ENCODE assay signal across 8 cellular contexts in genomic region chr19:44718441-44719261, GRCh38. TPM values are rescaled to one million over a fixed set of nuclear protein-coding genes. Genes with fewer than 3 reads are reported as not detected.
DNase-seq lines count a peak whose midpoint lies in the region; ATAC-seq and TF ChIP-seq lines count a peak whose summit lies in the region.

No MANE protein-coding gene starts in this region.

- TF ChIP-seq POLR2A in prostate gland (IDR thresholded peaks at IDR 0.05), result no peak

- H3K4me1 ChIP-seq in heart right ventricle, result peaks cover 12 to 58% (median 48%) of the 10 kb centered on the region in 9 donors
- peaks cover 5% of the 10 kb centered on the region for H3K4me1 ChIP-seq in prostate gland (replicated peaks)
- H3K4me1 ChIP-seq in OCI-LY7 (ENCODE audit: insufficient read depth, low read length, poor library complexity, severe bottlenecking), result peaks cover 28% of the 10 kb centered on the region

- no peaks in the 10 kb centered on the region for H3K79me2 ChIP-seq in OCI-LY7 (ENCODE audit: insufficient read depth, low read depth, low read length)

- H3K36me3 ChIP-seq in heart right ventricle (no peaks in the 10 kb centered on the region), prostate gland (no peaks in the 10 kb centered on the region), OCI-LY7 (ENCODE audit: insufficient read depth, low read length) (no peaks in the 10 kb centered on the region)

- no peaks in the 10 kb centered on the region for H4K20me1 ChIP-seq in OCI-LY7 (ENCODE audit: insufficient read depth, low read length)

- TF ChIP-seq CTCF in heart right ventricle (IDR thresholded peaks at IDR 0.05) (no peak), prostate gland (IDR thresholded peaks at IDR 0.05) (no peak), OCI-LY7 (conservative IDR thresholded peaks at IDR 0.05; ENCODE audit: low read length) (no peak)

- ATAC-seq in heart right ventricle (peak; percentile 81 to 91 (median 85)), GM18867 (IDR thresholded peaks at IDR 0.05; ENCODE audit: unreplicated experiment) (no peak)

- H3K27ac ChIP-seq in heart right ventricle, result peak overlapping the region; percentile 68 to 93 (median 84)
- peak overlapping the region; percentile 46 to 65 for H3K27ac ChIP-seq in prostate gland
- H3K27ac ChIP-seq in OCI-LY7 (ENCODE audit: low read depth, low read length, poor library complexity, severe bottlenecking), result no peak overlapping the region

- H3K4me2 ChIP-seq in OCI-LY7 (ENCODE audit: low read length), result no peak overlapping the region

- no peaks in the 10 kb centered on the region for H3K9me2 ChIP-seq in OCI-LY7 (ENCODE audit: insufficient read depth, low read length)

- in situ Hi-C loops in G401 (cut with HindIII; ENCODE audit: low sequenced_read_pairs), result loop anchor here (25.0 kb wide), 1 partner anchor 119 kb away; the partner anchor contains the start of gene NECTIN2

- CTCF ChIA-PET in OCI-LY7 (lab: Charles Lee; ENCODE audit: unreplicated experiment), result interaction anchor here (0.6 kb wide), 1 partner anchor 790 kb away, joined by 4 read pairs; no protein-coding TSS in a partner anchor

- H3K4me3 ChIP-seq in heart right ventricle, result peak overlapping the region in 9 of 10 donors; percentile 13 to 44 (median 34)
- no peak overlapping the region for H3K4me3 ChIP-seq in prostate gland
- H3K4me3 ChIP-seq in OCI-LY7 (ENCODE audit: low read depth, low read length, poor library complexity, severe bottlenecking), result no peak overlapping the region

- H2AFZ ChIP-seq in OCI-LY7 (ENCODE audit: low read length), result no peak overlapping the region

- peak; percentile 35 for DNase-seq in G401 (ENCODE audit: low spot score)
- DNase-seq in SHP77 treated with DMSO at 0.1 percent for 48 hours (lab: John Stamatoyannopoulos, UW), result peak; percentile 57
- peak; percentile 75 to 89 for DNase-seq in heart right ventricle
- no peak for DNase-seq in prostate gland (ENCODE audit: low spot score)
- no peak for DNase-seq in OCI-LY7 (ENCODE audit: low spot score)
- DNase-seq in epidermal melanocyte (ENCODE audit: insufficient read length, low spot score), result no peak
- no peak for DNase-seq in NCI-H345 (lab: John Stamatoyannopoulos, UW)

- BruUV-seq in OCI-LY7 (replicated peaks; lab: Mats Ljungman, UMichigan), result no TSS peak

- H3K27me3 ChIP-seq in heart right ventricle (no peaks in the 10 kb centered on the region), prostate gland (replicated peaks; ENCODE audit: insufficient read depth) (no peaks in the 10 kb centered on the region)

- H3K9me3 ChIP-seq in heart right ventricle, result peaks cover 0 to 16% (median 7%) of the 10 kb centered on the region in 11 donors
- H3K9me3 ChIP-seq in prostate gland, result no peaks in the 10 kb centered on the region
- H3K9me3 ChIP-seq in OCI-LY7 (ENCODE audit: low read length), result peaks cover 11% of the 10 kb centered on the region; the same call in 1 of the 2 replicates

- POLR2A ChIA-PET in OCI-LY7 (lab: Charles Lee), result no interaction called here

- WGBS in heart right ventricle, 2 donors, result 12 to 14% methylated on average over 11 of the region's 11 CpGs
- 29% methylated on average over 11 of the region's 11 CpGs for WGBS in prostate gland

- intact Hi-C loops in heart right ventricle (cut with DNase I), result loop anchor here in 2 of 10 donors (1.0 to 2.0 kb wide), 2 partner anchors 26 to 30 kb away; no protein-coding TSS in a partner anchor
- intact Hi-C loops in prostate gland (cut with DNase I), result no loop called here
- intact Hi-C loops in OCI-LY7 (cut with micrococcal nuclease; ENCODE audit: unreplicated experiment), result no loop called here

RNA-seq across cellular contexts. Expression of gene CEACAM16, which starts 19.7 kb away (rescaled TPM):
- not detected in 2 replicates for total RNA-seq in G401 (2014; rRNA removed; shearing (Covaris generic))
- total RNA-seq in heart right ventricle, result not detected
- not detected for polyA plus RNA-seq in heart right ventricle
- total RNA-seq in prostate gland, result not detected
- not detected in 2 replicates for total RNA-seq in OCI-LY7 (2014; rRNA removed; shearing (Covaris generic))
- not detected in 2 replicates for total RNA-seq in OCI-LY7 (2022)

RNA-seq across cellular contexts. Expression of gene BCL3, which starts 29.9 kb away (rescaled TPM):
- 6.6 and 9.1 TPM in 2 replicates for total RNA-seq in G401 (2014; rRNA removed; shearing (Covaris generic))
- total RNA-seq in heart right ventricle (10 to 100 TPM in 9 of 10 donors, 1 to 10 TPM in 1; 7.1 to 76.3 (median 20.3) TPM), prostate gland (10 to 100 TPM; 22.6 to 44.0 TPM), OCI-LY7 (2022) (18.6 and 22.9 TPM in 2 replicates)
- polyA plus RNA-seq in heart right ventricle, result 10 to 100 TPM; 20.7 to 30.7 TPM
- 5.8 and 10.2 TPM in 2 replicates for total RNA-seq in OCI-LY7 (2014; rRNA removed; shearing (Covaris generic))

RNA-seq across cellular contexts. Expression of gene CEACAM19, which starts 47.4 kb away (rescaled TPM):
- 0.78 TPM in 1 of 2 replicates, not detected in the other for total RNA-seq in G401 (2014; rRNA removed; shearing (Covaris generic))
- total RNA-seq in heart right ventricle, result 10 to 100 TPM in 1 of 10 donors, 1 to 10 TPM in 9; 3.3 to 10.7 (median 5.1) TPM
- polyA plus RNA-seq in heart right ventricle, result 10 to 100 TPM in 1 of 2 donors, 1 to 10 TPM in 1; 5.2 to 36.8 TPM
- 1 to 10 TPM; 3.6 to 8.1 TPM for total RNA-seq in prostate gland
- total RNA-seq in OCI-LY7 (2014; rRNA removed; shearing (Covaris generic)), result not detected in 2 replicates
- total RNA-seq in OCI-LY7 (2022), result not detected in 2 replicates

RNA-seq across cellular contexts. Expression of gene CBLC, which starts 59.0 kb away (rescaled TPM):
- not detected in 2 replicates for total RNA-seq in G401 (2014; rRNA removed; shearing (Covaris generic))
- total RNA-seq in heart right ventricle, result under 1 TPM in 1 of 10 donors, not detected in 9; 0.38 TPM
- polyA plus RNA-seq in heart right ventricle, result not detected
- total RNA-seq in prostate gland, result 10 to 100 TPM; 30.1 to 33.6 TPM
- not detected in 2 replicates for total RNA-seq in OCI-LY7 (2014; rRNA removed; shearing (Covaris generic))
- total RNA-seq in OCI-LY7 (2022), result not detected in 2 replicates

Comparison
In these comparisons a context has a peak if more than half of its experiments do, and no peak if none do; other contexts are left out.
1. DNase-seq: peak in G401 (single experiment), SHP77 treated with DMSO at 0.1 percent for 48 hours (single experiment) and heart right ventricle (2 of 2); none in prostate gland (single experiment), OCI-LY7 (single experiment), epidermal melanocyte (single experiment) and NCI-H345 (single experiment).
2. H3K4me3 ChIP-seq: peak in heart right ventricle (9 of 10); none in prostate gland (0 of 2) and OCI-LY7 (single experiment).